ENCODE assay signal across 16 cellular contexts in genomic region chr15:100592898-100593297, GRCh38. TPM values are rescaled to one million over a fixed set of nuclear protein-coding genes. Genes with fewer than 3 reads are reported as not detected.
DNase-seq lines count a peak whose midpoint lies in the region; ATAC-seq lines count a peak whose summit lies in the region.
"Had no signal": no experiment of that assay in that cellular context is flagged by ENCODE, and none has a peak within 500 bp of the region (broad histone marks: within the 10 kb centered on the region; RNA-seq: fewer than 3 reads in every experiment).

No MANE protein-coding gene starts in this region.

- no peaks in the 10 kb centered on the region for H3K27me3 Mint-ChIP-seq in activated T-cell treated with anti-CD3 and anti-CD28 coated beads, Interleukin-2, amount 50 U/mL, for 24 hours
- no peaks in the 10 kb centered on the region for H3K27me3 Mint-ChIP-seq in activated T-cell treated with anti-CD3 and anti-CD28 coated beads, Interleukin-2, amount 50 U/mL, for 4 hours (ENCODE audit: low read depth)
- H3K27me3 Mint-ChIP-seq: brain had no signal

- no peak overlapping the region for H3K4me3 Mint-ChIP-seq in activated T-cell treated with anti-CD3 and anti-CD28 coated beads, Interleukin-2, amount 50 U/mL, for 24 hours
- H3K4me3 Mint-ChIP-seq in activated T-cell treated with anti-CD3 and anti-CD28 coated beads, Interleukin-2, amount 50 U/mL, for 4 hours: no peak overlapping the region
- H3K4me3 Mint-ChIP-seq: brain had no signal

- H3K4me1 Mint-ChIP-seq in activated T-cell treated with anti-CD3 and anti-CD28 coated beads, Interleukin-2, amount 50 U/mL, for 24 hours (ENCODE audit: low read depth): peaks cover 78% of the 10 kb centered on the region
- peaks cover 73% of the 10 kb centered on the region for H3K4me1 Mint-ChIP-seq in activated T-cell treated with anti-CD3 and anti-CD28 coated beads, Interleukin-2, amount 50 U/mL, for 4 hours (ENCODE audit: low read depth)

- no peak for DNase-seq in activated T-cell treated with anti-CD3 and anti-CD28 coated beads, Interleukin-2, amount 50 U/mL, for 24 hours
- no peak for DNase-seq in activated T-cell treated with anti-CD3 and anti-CD28 coated beads, Interleukin-2, amount 50 U/mL, for 4 hours
- DNase-seq in RPMI7951 (ENCODE audit: low read depth) (peak; percentile 68), amniotic stem cell (lab: John Stamatoyannopoulos, UW) (peak; percentile 28), renal cortical epithelial cell (ENCODE audit: low read depth) (peak; percentile 26), posterior vena cava (ENCODE audit: low spot score) (no peak), Kasumi-1 (lab: John Stamatoyannopoulos, UW) (no peak)
- DNase-seq: ACHN, Calu3, mesendoderm, NCI-H2227 treated with DMSO at 0.1 percent for 48 hours, nucleus accumbens, stomach had no signal

- peaks cover 19% of the 10 kb centered on the region for H3K9me3 Mint-ChIP-seq in activated T-cell treated with anti-CD3 and anti-CD28 coated beads, Interleukin-2, amount 50 U/mL, for 24 hours
- H3K9me3 Mint-ChIP-seq in activated T-cell treated with anti-CD3 and anti-CD28 coated beads, Interleukin-2, amount 50 U/mL, for 4 hours: no peaks in the 10 kb centered on the region

- peak overlapping the region; percentile 84 for H3K27ac Mint-ChIP-seq in activated T-cell treated with anti-CD3 and anti-CD28 coated beads, Interleukin-2, amount 50 U/mL, for 24 hours
- H3K27ac Mint-ChIP-seq: brain had no signal

- peaks cover 90% of the 10 kb centered on the region for H3K36me3 Mint-ChIP-seq in activated T-cell treated with anti-CD3 and anti-CD28 coated beads, Interleukin-2, amount 50 U/mL, for 24 hours (ENCODE audit: low read depth)
- H3K36me3 Mint-ChIP-seq in activated T-cell treated with anti-CD3 and anti-CD28 coated beads, Interleukin-2, amount 50 U/mL, for 4 hours (ENCODE audit: insufficient read depth): peaks cover 25% of the 10 kb centered on the region

- intact Hi-C loops in posterior vena cava (cut with DNase I): no loop called here

- ATAC-seq in activated T-cell treated with anti-CD3 and anti-CD28 coated beads, Interleukin-2, amount 50 U/mL, for 4 hours: no peak
- no peak for ATAC-seq in GM18870 (IDR thresholded peaks at IDR 0.05; ENCODE audit: unreplicated experiment)
- ATAC-seq: sciatic nerve had no signal

RNA-seq across cellular contexts. Expression of gene LINS1, which starts 9.1 kb away (rescaled TPM):
- total RNA-seq in activated T-cell treated with anti-CD3 and anti-CD28 coated beads, Interleukin-2, amount 50 U/mL, for 4 hours: 10 to 100 TPM; 47.9 to 56.7 (median 51.9) TPM
- 20.4 and 23.2 TPM in 2 replicates for total RNA-seq in RPMI7951 (2014; rRNA removed; shearing (Covaris generic))
- total RNA-seq in renal cortical epithelial cell (13.5 and 20.9 TPM in 2 replicates), posterior vena cava (10 to 100 TPM in 1 of 2 donors, 1 to 10 TPM in 1; 8.3 to 11.9 TPM)

RNA-seq across cellular contexts. Expression of gene ASB7, which starts 9.5 kb away (rescaled TPM):
- 10 to 100 TPM; 12.1 to 16.0 (median 15.5) TPM for total RNA-seq in activated T-cell treated with anti-CD3 and anti-CD28 coated beads, Interleukin-2, amount 50 U/mL, for 4 hours
- total RNA-seq in RPMI7951 (2014; rRNA removed; shearing (Covaris generic)): 11.5 and 13.5 TPM in 2 replicates
- total RNA-seq in renal cortical epithelial cell: 17.9 and 30.0 TPM in 2 replicates
- total RNA-seq in posterior vena cava: 10 to 100 TPM in 1 of 2 donors, 1 to 10 TPM in 1; 8.8 to 10.2 TPM

Comparison
In these comparisons a context has a peak if more than half of its experiments do, and no peak if none do; other contexts are left out.
1. DNase-seq: peak in RPMI7951 (single experiment), amniotic stem cell (single experiment) and renal cortical epithelial cell (single experiment); none in activated T-cell treated with anti-CD3 and anti-CD28 coated beads, Interleukin-2, amount 50 U/mL, for 24 hours (single experiment), activated T-cell treated with anti-CD3 and anti-CD28 coated beads, Interleukin-2, amount 50 U/mL, for 4 hours (single experiment), posterior vena cava (single experiment) and Kasumi-1 (0 of 2).